ENCODE assay signal across 19 cellular contexts in genomic region chr6:137808836-137809315, GRCh38. TPM values are rescaled to one million over a fixed set of nuclear protein-coding genes. Genes with fewer than 3 reads are reported as not detected.
DNase-seq lines count a peak whose midpoint lies in the region; ATAC-seq, FAIRE-seq and TF ChIP-seq lines count a peak whose summit lies in the region.
"Had no signal": no experiment of that assay in that cellular context is flagged by ENCODE, and none has a peak within 500 bp of the region (broad histone marks: within the 10 kb centered on the region; RNA-seq: fewer than 3 reads in every experiment).

No MANE protein-coding gene starts in this region.

- peak in 1 of 2 experiments; percentile 75 for DNase-seq in Caco-2
- DNase-seq in Karpas-422, result peak; percentile 23
- no peak for DNase-seq in astrocyte (ENCODE audit: low read depth)
- DNase-seq in naive thymus-derived CD4-positive, alpha-beta T cell, result no peak
- no peak for DNase-seq in tibial artery
- no peak for DNase-seq in coronary artery (ENCODE audit: low spot score)
- DNase-seq in left ventricle myocardium superior, result no peak
- DNase-seq: activated effector memory CD4-positive, alpha-beta T cell treated with anti-CD3 and anti-CD28 coated beads, Interleukin-2, amount 50 U/mL, for 16 hours; anterior cingulate cortex; GDM1; hippocampal formation; left colon; NCI-H2171; NCI-H774; pancreas; sigmoid colon; stimulated activated CD4-positive, alpha-beta T cell treated with anti-CD3 and anti-CD28 coated beads, Interleukin-1b, Interleukin-23, amount 100 ng/mL, for 48 hours had no signal

- H3K9me3 ChIP-seq in Caco-2, result no peaks in the 10 kb centered on the region
- no peaks in the 10 kb centered on the region for H3K9me3 ChIP-seq in Karpas-422 (ENCODE audit: low read length)
- H3K9me3 ChIP-seq in astrocyte (ENCODE audit: insufficient read depth, low read depth, low read length), result no peaks in the 10 kb centered on the region
- no peaks in the 10 kb centered on the region for H3K9me3 ChIP-seq in naive thymus-derived CD4-positive, alpha-beta T cell (ENCODE audit: control insufficient read depth in 2 of 3, low read length in 3 of 3)
- no peaks in the 10 kb centered on the region for H3K9me3 ChIP-seq in tibial artery
- H3K9me3 ChIP-seq: pancreas, sigmoid colon had no signal

- H3K9me2 ChIP-seq in Karpas-422 (replicated peaks; ENCODE audit: insufficient read depth, low read length), result no peaks in the 10 kb centered on the region

- no peaks in the 10 kb centered on the region for H3K79me2 ChIP-seq in Karpas-422 (ENCODE audit: low read length)
- H3K79me2 ChIP-seq in astrocyte (ENCODE audit: insufficient read depth, low read length), result no peaks in the 10 kb centered on the region

- H2AFZ ChIP-seq in Karpas-422 (ENCODE audit: low read length) (no peak overlapping the region), astrocyte (ENCODE audit: low read depth, low read length) (no peak overlapping the region)

- no TSS peak for BruUV-seq in Caco-2 (replicated peaks; lab: Mats Ljungman, UMichigan)

- H3K27me3 Mint-ChIP-seq in Caco-2 (ENCODE audit: insufficient read depth, unreplicated experiment), result no peaks in the 10 kb centered on the region
- peaks cover 1% of the 10 kb centered on the region for H3K27me3 Mint-ChIP-seq in astrocyte (ENCODE audit: low read depth, unreplicated experiment)
- H3K27me3 Mint-ChIP-seq in naive thymus-derived CD4-positive, alpha-beta T cell, result no peaks in the 10 kb centered on the region

- no peaks in the 10 kb centered on the region for H3K9me3 Mint-ChIP-seq in Caco-2 (ENCODE audit: unreplicated experiment)
- H3K9me3 Mint-ChIP-seq in astrocyte (ENCODE audit: unreplicated experiment), result peaks cover 3% of the 10 kb centered on the region
- H3K9me3 Mint-ChIP-seq in naive thymus-derived CD4-positive, alpha-beta T cell, result peaks cover 0 to 7% (median 0%) of the 10 kb centered on the region in 11 donors

- no peaks in the 10 kb centered on the region for H3K27me3 ChIP-seq in Caco-2 (replicated peaks; ENCODE audit: control insufficient read depth, insufficient read depth, low read length)
- H3K27me3 ChIP-seq in Karpas-422 (ENCODE audit: low read length), result no peaks in the 10 kb centered on the region
- no peaks in the 10 kb centered on the region for H3K27me3 ChIP-seq in astrocyte (ENCODE audit: insufficient read depth, low read length)
- no peaks in the 10 kb centered on the region for H3K27me3 ChIP-seq in naive thymus-derived CD4-positive, alpha-beta T cell (ENCODE audit: control insufficient read depth in 2 of 2, insufficient read depth in 2 of 2, low read length in 2 of 2)
- H3K27me3 ChIP-seq in tibial artery, result no peaks in the 10 kb centered on the region
- H3K27me3 ChIP-seq: pancreas, sigmoid colon had no signal

- H4K20me1 ChIP-seq in Karpas-422 (ENCODE audit: insufficient read depth, low read depth, low read length), result no peaks in the 10 kb centered on the region
- no peaks in the 10 kb centered on the region for H4K20me1 ChIP-seq in astrocyte (ENCODE audit: insufficient read depth, low read length)

- H3K27ac Mint-ChIP-seq in Caco-2 (ENCODE audit: unreplicated experiment), result peak overlapping the region; percentile 47
- H3K27ac Mint-ChIP-seq in astrocyte (ENCODE audit: unreplicated experiment), result no peak overlapping the region
- H3K27ac Mint-ChIP-seq in naive thymus-derived CD4-positive, alpha-beta T cell, result peak overlapping the region in 5 of 9 donors; percentile 54 to 94 (median 67)

- H3K4me2 ChIP-seq in Karpas-422 (ENCODE audit: low read depth, low read length, poor library complexity, severe bottlenecking), result no peak overlapping the region
- no peak overlapping the region for H3K4me2 ChIP-seq in astrocyte (ENCODE audit: low read length)

- no peaks in the 10 kb centered on the region for H3K36me3 ChIP-seq in Caco-2 (ENCODE audit: control insufficient read depth, insufficient read depth, low read length)
- H3K36me3 ChIP-seq in Karpas-422 (ENCODE audit: insufficient read depth, low read length), result no peaks in the 10 kb centered on the region
- no peaks in the 10 kb centered on the region for H3K36me3 ChIP-seq in astrocyte (ENCODE audit: insufficient read depth, low read length)
- no peaks in the 10 kb centered on the region for H3K36me3 ChIP-seq in naive thymus-derived CD4-positive, alpha-beta T cell (ENCODE audit: control insufficient read depth in 2 of 3, insufficient read depth in 3 of 3, low read length in 3 of 3)
- no peaks in the 10 kb centered on the region for H3K36me3 ChIP-seq in tibial artery
- H3K36me3 ChIP-seq: pancreas, sigmoid colon had no signal

- H3K4me3 Mint-ChIP-seq in Caco-2 (ENCODE audit: unreplicated experiment), result no peak overlapping the region
- no peak overlapping the region for H3K4me3 Mint-ChIP-seq in astrocyte (ENCODE audit: unreplicated experiment)
- H3K4me3 Mint-ChIP-seq in naive thymus-derived CD4-positive, alpha-beta T cell, result no peak overlapping the region

- H3K4me1 ChIP-seq in Caco-2 (peaks cover 54% of the 10 kb centered on the region), Karpas-422 (ENCODE audit: low read length) (peaks cover 6% of the 10 kb centered on the region; the same call in 1 of the 2 replicates), astrocyte (ENCODE audit: insufficient read depth, low read length) (peaks cover 22% of the 10 kb centered on the region), tibial artery (peaks cover 0 to 10% (median 2%) of the 10 kb centered on the region in 4 donors)
- H3K4me1 ChIP-seq in naive thymus-derived CD4-positive, alpha-beta T cell (ENCODE audit: control insufficient read depth in 2 of 2, insufficient read depth in 2 of 2, low read length in 2 of 2), result peaks cover 10 to 33% of the 10 kb centered on the region in 2 donors

- CTCF ChIA-PET in Caco-2 (lab: Charles Lee), result no interaction called here
- CTCF ChIA-PET in naive thymus-derived CD4-positive, alpha-beta T cell (lab: Charles Lee), result no interaction called here

- ATAC-seq in naive thymus-derived CD4-positive, alpha-beta T cell, result no peak
- no peak for ATAC-seq in left ventricle myocardium superior
- ATAC-seq: GM12878, left colon, pancreas had no signal

- FAIRE-seq in astrocyte (lab: Jason Lieb, UNC), result no peak
- FAIRE-seq: D721Med, GM12878, pancreas had no signal

- intact Hi-C loops in Caco-2 (cut with micrococcal nuclease; ENCODE audit: unreplicated experiment) (no loop called here), tibial artery (cut with DNase I; ENCODE audit: low total_unique reads) (no loop called here), left ventricle myocardium superior (cut with micrococcal nuclease) (no loop called here)
- intact Hi-C loops in naive thymus-derived CD4-positive, alpha-beta T cell (cut with micrococcal nuclease), result no loop called here

- H3K9ac ChIP-seq in Karpas-422 (ENCODE audit: low read length) (no peak overlapping the region), astrocyte (ENCODE audit: low read length) (peak overlapping the region; percentile 47)

- POLR2A ChIA-PET in Caco-2 (lab: Charles Lee), result no interaction called here
- POLR2A ChIA-PET in naive thymus-derived CD4-positive, alpha-beta T cell (lab: Charles Lee), result interaction anchor here (1.0 to 6.9 kb wide), 2 partner anchors 9 to 58 kb away, joined by 3 to 40 read pairs; partner anchors contain the start of gene TNFAIP3

- peaks cover 33% of the 10 kb centered on the region for H3K4me1 Mint-ChIP-seq in Caco-2 (ENCODE audit: low read depth, unreplicated experiment)
- H3K4me1 Mint-ChIP-seq in astrocyte (ENCODE audit: low read depth, unreplicated experiment), result peaks cover 24% of the 10 kb centered on the region
- H3K4me1 Mint-ChIP-seq in naive thymus-derived CD4-positive, alpha-beta T cell, result peaks cover 15 to 67% (median 63%) of the 10 kb centered on the region in 7 donors

- no peak overlapping the region for H3K27ac ChIP-seq in Karpas-422 (ENCODE audit: low read length)
- H3K27ac ChIP-seq in astrocyte (ENCODE audit: low read depth, low read length), result peak overlapping the region; percentile 46
- no peak overlapping the region for H3K27ac ChIP-seq in naive thymus-derived CD4-positive, alpha-beta T cell (ENCODE audit: low read depth, low read length)
- no peak overlapping the region for H3K27ac ChIP-seq in tibial artery
- no peak overlapping the region for H3K27ac ChIP-seq in coronary artery
- H3K27ac ChIP-seq: pancreas, sigmoid colon had no signal

- H3K36me3 Mint-ChIP-seq in Caco-2 (ENCODE audit: insufficient read depth, unreplicated experiment), result peaks cover 4% of the 10 kb centered on the region
- H3K36me3 Mint-ChIP-seq in astrocyte (ENCODE audit: low read depth, unreplicated experiment), result no peaks in the 10 kb centered on the region
- H3K36me3 Mint-ChIP-seq in naive thymus-derived CD4-positive, alpha-beta T cell, result peaks cover 0 to 12% (median 0%) of the 10 kb centered on the region in 5 donors

- H3K4me3 ChIP-seq in Caco-2 (ENCODE audit: low read depth, low read length) (no peak overlapping the region), Karpas-422 (ENCODE audit: low read length) (no peak overlapping the region), astrocyte (ENCODE audit: insufficient read depth, low read depth, low read length) (no peak overlapping the region), tibial artery (no peak overlapping the region), coronary artery (no peak overlapping the region)
- H3K4me3 ChIP-seq in naive thymus-derived CD4-positive, alpha-beta T cell (ENCODE audit: low read length), result no peak overlapping the region
- H3K4me3 ChIP-seq: GM12878, pancreas, sigmoid colon had no signal

- TF ChIP-seq CTCF in Caco-2 (IDR thresholded peaks at IDR 0.05; ENCODE audit: insufficient read depth in 1 of 2, low read depth in 1 of 2, low read length in 1 of 2, severe bottlenecking in 1 of 2, unreplicated experiment in 1 of 2), result no peak
- TF ChIP-seq CTCF in astrocyte (IDR thresholded peaks at IDR 0.05; ENCODE audit: insufficient read depth, low read depth, low read length), result no peak
- TF ChIP-seq CTCF in tibial artery (IDR thresholded peaks at IDR 0.05), result no peak
- TF ChIP-seq CTCF in coronary artery (IDR thresholded peaks at IDR 0.05), result no peak

RNA-seq across cellular contexts. Expression of gene TNFAIP3, which starts 58.2 kb away (rescaled TPM):
- total RNA-seq in Caco-2 (2022) (45.7 and 50.4 TPM in 2 replicates), astrocyte (16.2 and 16.8 TPM in 2 replicates), left ventricle myocardium superior (9.9 TPM)
- total RNA-seq in Karpas-422 (2014; rRNA removed; shearing (Covaris generic); ENCODE audit: low replicate concordance), result 0.72 and 0.75 TPM in 2 replicates
- total RNA-seq in naive thymus-derived CD4-positive, alpha-beta T cell, result 1,000 to 10,000 TPM in 2 of 5 experiments, 100 to 1,000 TPM in 3; 135 to 2,915 (median 141) TPM
- 10 to 100 TPM; 66.6 to 90.5 TPM for polyA plus RNA-seq in naive thymus-derived CD4-positive, alpha-beta T cell
